Comparison of ENCODE assay signal across 15 cellular contexts in the genomic region with DNA sequence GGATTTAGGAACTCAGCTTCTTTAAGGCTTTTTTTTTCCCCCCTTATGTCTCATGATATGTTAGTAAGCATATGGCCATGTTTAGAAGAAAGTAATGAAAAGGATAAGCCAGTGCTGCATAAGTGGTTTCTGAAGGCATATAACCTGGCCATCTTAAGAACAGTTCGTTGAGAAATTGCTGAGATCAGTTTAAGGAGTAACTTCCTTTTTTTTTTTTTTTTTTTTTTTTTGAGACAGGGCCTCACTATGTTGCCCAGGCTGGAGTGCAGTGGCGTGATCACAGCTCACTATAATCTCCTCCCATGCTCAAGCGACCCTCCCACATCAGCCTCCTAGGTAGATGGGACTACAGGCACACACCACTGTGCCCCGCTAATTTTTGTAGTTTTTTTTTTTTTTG.
"Had no signal": no experiment of that assay in that cellular context is flagged by ENCODE, and none has a peak within 500 bp of the region (broad histone marks: within the 10 kb centered on the region; RNA-seq: fewer than 3 reads in every experiment).

No MANE protein-coding gene starts in this region.

- H3K4me3 ChIP-seq: ascending aorta, dorsolateral prefrontal cortex, esophagus muscularis mucosa, mucosa of descending colon, stomach, thoracic aorta, uterus had no signal

- DNase-seq: activated CD4-positive, alpha-beta memory T cell treated with anti-CD3 and anti-CD28 coated beads, Interleukin-2, amount 10 ng/mL, durations not matched to agents 7 days and 5 days; activated CD4-positive, alpha-beta T cell treated with anti-CD3 and anti-CD28 coated beads for 36 hours; dorsolateral prefrontal cortex; glutamatergic neuron; left cardiac atrium; mammary epithelial cell; mucosa of descending colon; natural killer cell; right cardiac atrium; small intestine; stomach; uterus had no signal

- H3K4me1 Mint-ChIP-seq: activated CD4-positive, alpha-beta memory T cell treated with anti-CD3 and anti-CD28 coated beads, Interleukin-2, amount 10 ng/mL, durations not matched to agents 7 days and 5 days; natural killer cell had no signal

- H3K4me3 Mint-ChIP-seq: activated CD4-positive, alpha-beta memory T cell treated with anti-CD3 and anti-CD28 coated beads, Interleukin-2, amount 10 ng/mL, durations not matched to agents 7 days and 5 days; activated CD4-positive, alpha-beta T cell treated with anti-CD3 and anti-CD28 coated beads for 36 hours; natural killer cell had no signal

- H3K27ac Mint-ChIP-seq: activated CD4-positive, alpha-beta memory T cell treated with anti-CD3 and anti-CD28 coated beads, Interleukin-2, amount 10 ng/mL, durations not matched to agents 7 days and 5 days; activated CD4-positive, alpha-beta T cell treated with anti-CD3 and anti-CD28 coated beads for 36 hours; natural killer cell had no signal

- H3K9me3 Mint-ChIP-seq: natural killer cell had no signal

- H3K27me3 Mint-ChIP-seq: activated CD4-positive, alpha-beta memory T cell treated with anti-CD3 and anti-CD28 coated beads, Interleukin-2, amount 10 ng/mL, durations not matched to agents 7 days and 5 days; activated CD4-positive, alpha-beta T cell treated with anti-CD3 and anti-CD28 coated beads for 36 hours had no signal

- H3K27me3 ChIP-seq: ascending aorta, dorsolateral prefrontal cortex, esophagus muscularis mucosa, stomach, uterus had no signal

- H3K4me1 ChIP-seq: ascending aorta, uterus had no signal

- ATAC-seq: activated CD4-positive, alpha-beta T cell treated with anti-CD3 and anti-CD28 coated beads for 36 hours; mucosa of descending colon; natural killer cell; right cardiac atrium had no signal

- H3K36me3 ChIP-seq: ascending aorta, esophagus muscularis mucosa, stomach, thoracic aorta, uterus had no signal

- H3K9me3 ChIP-seq: ascending aorta, esophagus muscularis mucosa, mucosa of descending colon, stomach, thoracic aorta, uterus had no signal

- H3K36me3 Mint-ChIP-seq: natural killer cell had no signal
